ENCODE assay signal across 8 cellular contexts in the genomic region with DNA sequence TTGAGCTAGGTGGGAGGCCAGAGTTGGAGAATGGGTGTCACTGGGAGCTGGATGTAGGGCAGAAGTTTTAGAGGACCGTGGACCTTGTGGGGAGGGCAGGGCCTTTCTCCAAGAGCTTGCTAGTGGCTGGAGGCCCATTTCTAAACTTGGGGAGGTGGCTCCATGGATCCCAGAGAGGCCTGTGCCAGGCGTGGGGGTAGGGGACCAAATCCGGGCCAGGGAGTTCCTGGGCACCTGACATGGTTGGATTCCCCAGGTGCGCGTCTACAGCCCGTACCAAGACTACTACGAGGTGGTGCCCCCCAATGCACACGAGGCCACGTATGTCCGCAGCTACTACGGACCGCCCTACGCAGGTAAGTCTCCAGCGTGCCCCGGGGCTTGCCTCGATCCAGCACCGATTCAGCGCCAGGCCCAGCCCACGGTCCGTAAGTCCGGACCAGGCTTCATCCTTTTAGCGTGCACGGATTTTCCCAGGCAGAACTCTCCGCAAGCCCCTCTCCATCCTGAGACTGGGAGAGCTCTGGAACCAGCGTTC. TPM values are rescaled to one million over a fixed set of nuclear protein-coding genes. Genes with fewer than 3 reads are reported as not detected.
DNase-seq lines count a peak whose midpoint lies in the region; ATAC-seq and TF ChIP-seq lines count a peak whose summit lies in the region.

No MANE protein-coding gene starts in this region.

- no peaks in the 10 kb centered on the region for H4K20me1 ChIP-seq in OCI-LY1 (ENCODE audit: insufficient read depth, low read length)

- WGBS in prostate gland: 25% methylated on average over 25 of the region's 25 CpGs

- no peaks in the 10 kb centered on the region for H3K9me3 ChIP-seq in CD8-positive, alpha-beta T cell (ENCODE audit: low read length)
- no peaks in the 10 kb centered on the region for H3K9me3 ChIP-seq in OCI-LY1 (ENCODE audit: low read length)
- no peaks in the 10 kb centered on the region for H3K9me3 ChIP-seq in prostate gland

- H3K36me3 ChIP-seq in CD8-positive, alpha-beta T cell (ENCODE audit: insufficient read depth, low read length): no peaks in the 10 kb centered on the region
- H3K36me3 ChIP-seq in OCI-LY1 (ENCODE audit: insufficient read depth, low read length): no peaks in the 10 kb centered on the region
- H3K36me3 ChIP-seq in prostate gland: no peaks in the 10 kb centered on the region

- H3K27me3 Mint-ChIP-seq in CD8-positive, alpha-beta T cell (ENCODE audit: low read depth): no peaks in the 10 kb centered on the region

- H3K9me2 ChIP-seq in OCI-LY1 (ENCODE audit: low read depth, low read length): no peaks in the 10 kb centered on the region

- peaks cover 17% of the 10 kb centered on the region for H3K4me1 Mint-ChIP-seq in CD8-positive, alpha-beta T cell (ENCODE audit: low read depth)

- no peaks in the 10 kb centered on the region for H3K27me3 ChIP-seq in CD8-positive, alpha-beta T cell (ENCODE audit: insufficient read depth, low read length)
- H3K27me3 ChIP-seq in OCI-LY1 (ENCODE audit: insufficient read depth, low read length) (no peaks in the 10 kb centered on the region), prostate gland (replicated peaks; ENCODE audit: insufficient read depth) (no peaks in the 10 kb centered on the region)

- no peak overlapping the region for H3K27ac Mint-ChIP-seq in CD8-positive, alpha-beta T cell

- intact Hi-C loops in CD8-positive, alpha-beta T cell (cut with DNase I, micrococcal nuclease): loop anchor here (1.0 to 2.0 kb wide), 4 partner anchors 35 to 354 kb away; no protein-coding TSS in a partner anchor
- intact Hi-C loops in prostate gland (cut with DNase I): loop anchor here (1.0 to 2.0 kb wide), 2 partner anchors 34 to 256 kb away; no protein-coding TSS in a partner anchor

- DNase-seq in CD8-positive, alpha-beta T cell: no peak
- no peak for DNase-seq in prostate gland (ENCODE audit: low spot score)
- DNase-seq in NCI-H1436 treated with DMSO at 0.1 percent for 48 hours (lab: John Stamatoyannopoulos, UW): no peak
- DNase-seq in CD1c-positive myeloid dendritic cell (ENCODE audit: extremely low spot score): no peak
- no peak for DNase-seq in NCI-H2107 treated with DMSO at 0.1 percent for 48 hours (lab: John Stamatoyannopoulos, UW; ENCODE audit: unreplicated experiment)

- no peak for TF ChIP-seq CTCF in CD8-positive, alpha-beta T cell (IDR thresholded peaks at IDR 0.05)
- TF ChIP-seq CTCF in OCI-LY1 (IDR thresholded peaks at IDR 0.05; ENCODE audit: low read length) (no peak), prostate gland (IDR thresholded peaks at IDR 0.05) (no peak)

- no peaks in the 10 kb centered on the region for H3K79me2 ChIP-seq in OCI-LY1 (ENCODE audit: insufficient read depth, low read length)

- peak overlapping the region; percentile 39 for H3K4me3 Mint-ChIP-seq in CD8-positive, alpha-beta T cell

- H3K9ac ChIP-seq in OCI-LY1 (ENCODE audit: low read length): peak overlapping the region; percentile 31; the same call in 1 of the 2 replicates

- TF ChIP-seq POLR2A in prostate gland (IDR thresholded peaks at IDR 0.05): no peak

- H2AFZ ChIP-seq in OCI-LY1 (ENCODE audit: low read length): no peak overlapping the region

- H3K27ac ChIP-seq in CD8-positive, alpha-beta T cell (ENCODE audit: low read depth, low read length): no peak overlapping the region
- H3K27ac ChIP-seq in OCI-LY1 (ENCODE audit: low read depth, low read length, poor library complexity, severe bottlenecking) (no peak overlapping the region), prostate gland (no peak overlapping the region)

- CTCF ChIA-PET in CD8-positive, alpha-beta T cell (lab: Charles Lee): interaction anchor here (0.6 to 11.6 kb wide), 45 partner anchors 10 to 359 kb away, joined by 3 to 351 read pairs (median 4); partner anchors contain the start of gene PLEKHB1

- POLR2A ChIA-PET in CD8-positive, alpha-beta T cell (lab: Charles Lee): interaction anchor here (0.6 to 4.0 kb wide), 4 partner anchors 13 to 271 kb away, joined by 3 to 19 read pairs (median 4); no protein-coding TSS in a partner anchor

- peaks cover 8% of the 10 kb centered on the region for H3K4me1 ChIP-seq in CD8-positive, alpha-beta T cell (ENCODE audit: insufficient read depth, low read length)
- H3K4me1 ChIP-seq in OCI-LY1 (ENCODE audit: insufficient read depth, low read length, severe bottlenecking): peaks cover 9% of the 10 kb centered on the region
- no peaks in the 10 kb centered on the region for H3K4me1 ChIP-seq in prostate gland (replicated peaks)

- H3K36me3 Mint-ChIP-seq in CD8-positive, alpha-beta T cell: peaks cover 27% of the 10 kb centered on the region

- no peaks in the 10 kb centered on the region for H3F3A ChIP-seq in OCI-LY1 (ENCODE audit: insufficient read depth, low read length)

- ATAC-seq in CD8-positive, alpha-beta T cell: peak; percentile 28
- peak; percentile 22 for ATAC-seq in esophagus mucosa
- ATAC-seq in GM18861 (IDR thresholded peaks at IDR 0.05; ENCODE audit: unreplicated experiment): no peak

- no peaks in the 10 kb centered on the region for H3K9me3 Mint-ChIP-seq in CD8-positive, alpha-beta T cell

- H3K4me3 ChIP-seq in CD8-positive, alpha-beta T cell (ENCODE audit: low read depth, low read length): no peak overlapping the region
- H3K4me3 ChIP-seq in OCI-LY1 (ENCODE audit: low read depth, low read length, poor library complexity, severe bottlenecking) (peak overlapping the region; percentile 54), prostate gland (peak overlapping the region; percentile 16 to 20)

- peak overlapping the region; percentile 80 for H3K4me2 ChIP-seq in OCI-LY1 (ENCODE audit: low read length)

RNA-seq across cellular contexts. Expression of gene PLEKHB1, which starts 14.2 kb away (rescaled TPM):
- 10 to 100 TPM; 23.1 to 25.7 TPM for total RNA-seq in CD8-positive, alpha-beta T cell
- total RNA-seq in esophagus mucosa (1.4 TPM), prostate gland (10 to 100 TPM; 30.8 to 64.9 TPM)

Comparison
In these comparisons a context has a peak if more than half of its experiments do, and no peak if none do; other contexts are left out.
1. RNA of gene PLEKHB1, which starts 14.2 kb away (total RNA-seq): 30.8 to 64.9 TPM in prostate gland and 23.1 to 25.7 TPM in CD8-positive, alpha-beta T cell; 1.4 TPM in esophagus mucosa (single experiment); every median in the first group is over 10 times any median in the second.